ENCODE assay signal across 8 cellular contexts in genomic region chrX:41922694-41923171, GRCh38. TPM values are rescaled to one million over a fixed set of nuclear protein-coding genes. Genes with fewer than 3 reads are reported as not detected.
DNase-seq lines count a peak whose midpoint lies in the region; ATAC-seq and TF ChIP-seq lines count a peak whose summit lies in the region.

No MANE protein-coding gene starts in this region.

- H3K27ac Mint-ChIP-seq in GM23338 = no peak overlapping the region; the same call in 1 of the 2 replicates

- ATAC-seq in GM23338 = peak; percentile 24
- no peak for ATAC-seq in GM18858 (IDR thresholded peaks at IDR 0.05; ENCODE audit: unreplicated experiment)
- no peak for ATAC-seq in HG02610 (IDR thresholded peaks at IDR 0.05; ENCODE audit: unreplicated experiment)

- H3K4me1 ChIP-seq in GM23338 (ENCODE audit: insufficient read depth) = peaks cover 7% of the 10 kb centered on the region

- H3K79me2 ChIP-seq in GM23338 (replicated peaks; ENCODE audit: insufficient read depth) = peaks cover 49% of the 10 kb centered on the region

- no peaks in the 10 kb centered on the region for H3K36me3 ChIP-seq in GM23338 (ENCODE audit: insufficient read depth)

- H3K36me3 Mint-ChIP-seq in GM23338 (ENCODE audit: low read depth) = no peaks in the 10 kb centered on the region; the same call in 2 of the 3 replicates

- H3K27ac ChIP-seq in GM23338 (ENCODE audit: low read depth) = no peak overlapping the region

- no peaks in the 10 kb centered on the region for H3F3A ChIP-seq in GM23338 (replicated peaks; ENCODE audit: low read depth)

- TF ChIP-seq CTCF in GM23338 (conservative IDR thresholded peaks at IDR 0.05; ENCODE audit: low read depth in 2 of 2) = no peak; a peak in 1 of 4 replicates

- H4K20me1 ChIP-seq in GM23338 (replicated peaks; ENCODE audit: insufficient read depth) = no peaks in the 10 kb centered on the region; the same call in 1 of the 2 replicates

- no peaks in the 10 kb centered on the region for H3K27me3 Mint-ChIP-seq in GM23338 (ENCODE audit: insufficient read depth, low read depth, poor library complexity)

- H3K4me3 ChIP-seq in GM23338 = peak overlapping the region; percentile 77

- H3K27me3 ChIP-seq in GM23338 (ENCODE audit: insufficient read depth) = no peaks in the 10 kb centered on the region

- peak; percentile 13 for DNase-seq in EH (ENCODE audit: low read depth)
- peak; percentile 11 for DNase-seq in GM23338 (ENCODE audit: low spot score)
- DNase-seq in NCI-H2171 (lab: John Stamatoyannopoulos, UW) = peak; percentile 5
- DNase-seq in activated effector memory CD4-positive, alpha-beta T cell treated with Interleukin-2 at 50 U/mL for 16 hours = peak; percentile 9
- DNase-seq in globus pallidus (ENCODE audit: low spot score) = peak; percentile 21
- DNase-seq in nucleus accumbens (lab: John Stamatoyannopoulos, UW) = peak in 39 of 56 donors; percentile 1 to 46 (median 13)

- H3K4me2 ChIP-seq in GM23338 = peak overlapping the region; percentile 87

- H3K9me2 ChIP-seq in GM23338 (ENCODE audit: insufficient read depth) = no peaks in the 10 kb centered on the region

- H3K4me3 Mint-ChIP-seq in GM23338 = peak overlapping the region; percentile 96

- peaks cover 25% of the 10 kb centered on the region for H3K4me1 Mint-ChIP-seq in GM23338

- no peaks in the 10 kb centered on the region for H3K9me3 Mint-ChIP-seq in GM23338

- H2AFZ ChIP-seq in GM23338 = no peak overlapping the region

TF ChIP-seq in GM23338, 12 proteins besides CTCF, POLR2A, EP300 and RAD21:
- no peak for TF ChIP-seq JUNB (IDR thresholded peaks at IDR 0.05; ENCODE audit: unreplicated experiment)
- no peak for TF ChIP-seq CREB1 (CRISPR knock-in tag; IDR thresholded peaks at IDR 0.05; ENCODE audit: low read depth)
- no peak for TF ChIP-seq NANOG (IDR thresholded peaks at IDR 0.05; ENCODE audit: borderline replicate concordance)
- no peak for TF ChIP-seq STAT1 (IDR thresholded peaks at IDR 0.05; ENCODE audit: unreplicated experiment)
- no peak for TF ChIP-seq ZNF462 (CRISPR knock-in tag; IDR thresholded peaks at IDR 0.05)
- TF ChIP-seq ZNF114 (CRISPR knock-in tag; IDR thresholded peaks at IDR 0.05) = no peak
- TF ChIP-seq EZH2phosphoT487 (IDR thresholded peaks at IDR 0.05; ENCODE audit: unreplicated experiment) = no peak
- TF ChIP-seq, protein P1, sequence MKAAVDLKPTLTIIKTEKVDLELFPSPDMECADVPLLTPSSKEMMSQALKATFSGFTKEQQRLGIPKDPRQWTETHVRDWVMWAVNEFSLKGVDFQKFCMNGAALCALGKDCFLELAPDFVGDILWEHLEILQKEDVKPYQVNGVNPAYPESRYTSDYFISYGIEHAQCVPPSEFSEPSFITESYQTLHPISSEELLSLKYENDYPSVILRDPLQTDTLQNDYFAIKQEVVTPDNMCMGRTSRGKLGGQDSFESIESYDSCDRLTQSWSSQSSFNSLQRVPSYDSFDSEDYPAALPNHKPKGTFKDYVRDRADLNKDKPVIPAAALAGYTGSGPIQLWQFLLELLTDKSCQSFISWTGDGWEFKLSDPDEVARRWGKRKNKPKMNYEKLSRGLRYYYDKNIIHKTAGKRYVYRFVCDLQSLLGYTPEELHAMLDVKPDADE (IDR thresholded peaks at IDR 0.05) = no peak
- TF ChIP-seq POLR2AphosphoS5 (IDR thresholded peaks at IDR 0.05; ENCODE audit: low read depth) = no peak
- TF ChIP-seq REST (IDR thresholded peaks at IDR 0.05; ENCODE audit: unreplicated experiment) = no peak
- no peak for TF ChIP-seq EZH2 (IDR thresholded peaks at IDR 0.05; ENCODE audit: low read depth, unreplicated experiment)

RNA-seq across cellular contexts. Expression of gene CASK, which starts 0.6 kb away (rescaled TPM):
- 44.1 and 44.4 TPM in 2 replicates for total RNA-seq in GM23338 (2014; rRNA removed; shearing (Covaris generic))
- 14.2 and 15.3 TPM in 2 replicates for polyA plus RNA-seq in GM23338 (2016; fragmentation: Nextera tagmentation; extraction: Ambion mirVana)
